1 cellular context compared by ENCODE assay signal in the genomic region with DNA sequence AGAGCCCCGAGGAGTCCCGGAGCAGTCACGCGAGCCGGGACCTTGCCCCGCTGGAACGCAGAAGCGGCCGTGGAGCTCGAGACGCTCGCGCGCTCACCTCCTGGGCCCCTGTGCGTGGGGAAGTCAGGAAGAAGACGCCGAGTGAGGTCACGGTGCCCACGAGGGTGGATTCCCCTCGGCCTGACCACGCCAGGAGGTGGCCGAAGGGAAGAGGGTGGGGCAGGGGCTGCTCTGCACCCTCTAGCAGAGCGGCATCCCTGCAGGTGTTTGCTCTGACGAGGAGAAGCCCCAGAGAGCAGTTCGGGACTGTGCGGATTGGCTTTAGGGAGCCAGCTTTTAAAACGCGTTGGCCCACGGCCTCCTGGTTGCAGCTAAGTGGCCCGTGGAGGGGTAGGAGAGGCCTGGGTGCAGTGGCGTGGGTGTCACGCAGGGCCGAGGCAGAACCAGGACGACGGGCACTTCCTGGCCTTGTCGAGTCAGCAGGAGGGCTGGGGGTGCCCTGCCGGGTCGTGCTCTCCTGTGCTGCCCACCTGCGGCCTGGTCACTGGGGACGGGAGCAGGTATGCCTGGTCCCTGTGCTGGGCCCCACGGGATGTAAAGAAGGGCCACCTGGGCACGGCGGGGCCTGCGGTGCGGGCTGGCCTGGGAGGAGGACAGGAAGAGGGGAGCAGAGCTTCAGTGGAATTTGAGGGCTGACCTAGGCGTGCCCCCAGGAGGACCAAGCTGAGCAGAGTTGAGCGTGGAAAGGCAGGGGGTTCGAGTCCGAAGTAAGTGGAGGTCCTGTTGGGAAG.
TF ChIP-seq lines count a peak whose summit lies in the region.

No MANE protein-coding gene starts in this region.

TF ChIP-seq in HepG2, 621 proteins besides CTCF, POLR2A, EP300 and RAD21 (continued from another document and continues in another):
- TF ChIP-seq, protein P1, sequence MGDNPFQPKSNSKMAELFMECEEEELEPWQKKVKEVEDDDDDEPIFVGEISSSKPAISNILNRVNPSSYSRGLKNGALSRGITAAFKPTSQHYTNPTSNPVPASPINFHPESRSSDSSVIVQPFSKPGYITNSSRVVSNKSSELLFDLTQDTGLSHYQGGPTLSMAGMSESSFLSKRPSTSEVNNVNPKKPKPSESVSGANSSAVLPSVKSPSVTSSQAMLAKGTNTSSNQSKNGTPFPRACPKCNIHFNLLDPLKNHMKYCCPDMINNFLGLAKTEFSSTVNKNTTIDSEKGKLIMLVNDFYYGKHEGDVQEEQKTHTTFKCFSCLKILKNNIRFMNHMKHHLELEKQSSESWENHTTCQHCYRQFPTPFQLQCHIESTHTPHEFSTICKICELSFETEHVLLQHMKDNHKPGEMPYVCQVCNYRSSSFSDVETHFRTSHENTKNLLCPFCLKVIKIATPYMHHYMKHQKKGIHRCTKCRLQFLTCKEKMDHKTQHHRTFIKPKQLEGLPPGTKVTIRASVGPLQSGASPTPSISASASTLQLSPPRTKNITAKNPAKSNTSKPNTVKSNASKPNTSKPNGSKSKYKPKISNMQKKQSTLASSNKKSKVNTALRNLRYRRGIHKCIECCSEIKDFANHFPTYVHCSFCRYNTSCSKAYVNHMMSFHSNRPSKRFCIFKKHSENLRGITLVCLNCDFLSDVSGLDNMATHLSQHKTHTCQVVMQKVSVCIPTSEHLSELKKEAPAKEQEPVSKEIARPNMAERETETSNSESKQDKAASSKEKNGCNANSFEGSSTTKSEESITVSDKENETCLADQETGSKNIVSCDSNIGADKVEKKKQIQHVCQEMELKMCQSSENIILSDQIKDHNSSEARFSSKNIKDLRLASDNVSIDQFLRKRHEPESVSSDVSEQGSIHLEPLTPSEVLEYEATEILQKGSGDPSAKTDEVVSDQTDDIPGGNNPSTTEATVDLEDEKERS (CRISPR knock-in tag; IDR thresholded peaks at IDR 0.05) = no peak
- TF ChIP-seq ZSCAN20 (CRISPR knock-in tag; IDR thresholded peaks at IDR 0.05; ENCODE audit: borderline replicate concordance) = no peak
- TF ChIP-seq NONO (IDR thresholded peaks at IDR 0.05) = no peak
- TF ChIP-seq NONO (CRISPR knock-in tag; conservative IDR thresholded peaks at IDR 0.05) = peak; percentile 48; the same call in 1 of the 2 replicates
- no peak for TF ChIP-seq ZNF557 (CRISPR knock-in tag; IDR thresholded peaks at IDR 0.05)
- TF ChIP-seq ZNF788 (CRISPR knock-in tag; IDR thresholded peaks at IDR 0.05; ENCODE audit: borderline replicate concordance) = peak; percentile 10; the same call in 1 of the 2 replicates
- TF ChIP-seq SRSF9 (IDR thresholded peaks at IDR 0.05; ENCODE audit: borderline replicate concordance, insufficient read depth, low read depth, low read length, poor library complexity, severe bottlenecking) = no peak
- no peak for TF ChIP-seq NR3C1 (CRISPR knock-in tag; IDR thresholded peaks at IDR 0.05)
- no peak for TF ChIP-seq IKZF1 (IDR thresholded peaks at IDR 0.05)
- TF ChIP-seq ATRX (CRISPR knock-in tag; IDR thresholded peaks at IDR 0.05; ENCODE audit: borderline replicate concordance) = no peak
- TF ChIP-seq, protein P2, sequence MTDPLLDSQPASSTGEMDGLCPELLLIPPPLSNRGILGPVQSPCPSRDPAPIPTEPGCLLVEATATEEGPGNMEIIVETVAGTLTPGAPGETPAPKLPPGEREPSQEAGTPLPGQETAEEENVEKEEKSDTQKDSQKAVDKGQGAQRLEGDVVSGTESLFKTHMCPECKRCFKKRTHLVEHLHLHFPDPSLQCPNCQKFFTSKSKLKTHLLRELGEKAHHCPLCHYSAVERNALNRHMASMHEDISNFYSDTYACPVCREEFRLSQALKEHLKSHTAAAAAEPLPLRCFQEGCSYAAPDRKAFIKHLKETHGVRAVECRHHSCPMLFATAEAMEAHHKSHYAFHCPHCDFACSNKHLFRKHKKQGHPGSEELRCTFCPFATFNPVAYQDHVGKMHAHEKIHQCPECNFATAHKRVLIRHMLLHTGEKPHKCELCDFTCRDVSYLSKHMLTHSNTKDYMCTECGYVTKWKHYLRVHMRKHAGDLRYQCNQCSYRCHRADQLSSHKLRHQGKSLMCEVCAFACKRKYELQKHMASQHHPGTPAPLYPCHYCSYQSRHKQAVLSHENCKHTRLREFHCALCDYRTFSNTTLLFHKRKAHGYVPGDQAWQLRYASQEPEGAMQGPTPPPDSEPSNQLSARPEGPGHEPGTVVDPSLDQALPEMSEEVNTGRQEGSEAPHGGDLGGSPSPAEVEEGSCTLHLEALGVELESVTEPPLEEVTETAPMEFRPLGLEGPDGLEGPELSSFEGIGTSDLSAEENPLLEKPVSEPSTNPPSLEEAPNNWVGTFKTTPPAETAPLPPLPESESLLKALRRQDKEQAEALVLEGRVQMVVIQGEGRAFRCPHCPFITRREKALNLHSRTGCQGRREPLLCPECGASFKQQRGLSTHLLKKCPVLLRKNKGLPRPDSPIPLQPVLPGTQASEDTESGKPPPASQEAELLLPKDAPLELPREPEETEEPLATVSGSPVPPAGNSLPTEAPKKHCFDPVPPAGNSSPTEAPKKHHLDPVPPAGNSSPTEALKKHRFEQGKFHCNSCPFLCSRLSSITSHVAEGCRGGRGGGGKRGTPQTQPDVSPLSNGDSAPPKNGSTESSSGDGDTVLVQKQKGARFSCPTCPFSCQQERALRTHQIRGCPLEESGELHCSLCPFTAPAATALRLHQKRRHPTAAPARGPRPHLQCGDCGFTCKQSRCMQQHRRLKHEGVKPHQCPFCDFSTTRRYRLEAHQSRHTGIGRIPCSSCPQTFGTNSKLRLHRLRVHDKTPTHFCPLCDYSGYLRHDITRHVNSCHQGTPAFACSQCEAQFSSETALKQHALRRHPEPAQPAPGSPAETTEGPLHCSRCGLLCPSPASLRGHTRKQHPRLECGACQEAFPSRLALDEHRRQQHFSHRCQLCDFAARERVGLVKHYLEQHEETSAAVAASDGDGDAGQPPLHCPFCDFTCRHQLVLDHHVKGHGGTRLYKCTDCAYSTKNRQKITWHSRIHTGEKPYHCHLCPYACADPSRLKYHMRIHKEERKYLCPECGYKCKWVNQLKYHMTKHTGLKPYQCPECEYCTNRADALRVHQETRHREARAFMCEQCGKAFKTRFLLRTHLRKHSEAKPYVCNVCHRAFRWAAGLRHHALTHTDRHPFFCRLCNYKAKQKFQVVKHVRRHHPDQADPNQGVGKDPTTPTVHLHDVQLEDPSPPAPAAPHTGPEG (CRISPR knock-in tag; IDR thresholded peaks at IDR 0.05) = no peak
- TF ChIP-seq, protein P3, sequence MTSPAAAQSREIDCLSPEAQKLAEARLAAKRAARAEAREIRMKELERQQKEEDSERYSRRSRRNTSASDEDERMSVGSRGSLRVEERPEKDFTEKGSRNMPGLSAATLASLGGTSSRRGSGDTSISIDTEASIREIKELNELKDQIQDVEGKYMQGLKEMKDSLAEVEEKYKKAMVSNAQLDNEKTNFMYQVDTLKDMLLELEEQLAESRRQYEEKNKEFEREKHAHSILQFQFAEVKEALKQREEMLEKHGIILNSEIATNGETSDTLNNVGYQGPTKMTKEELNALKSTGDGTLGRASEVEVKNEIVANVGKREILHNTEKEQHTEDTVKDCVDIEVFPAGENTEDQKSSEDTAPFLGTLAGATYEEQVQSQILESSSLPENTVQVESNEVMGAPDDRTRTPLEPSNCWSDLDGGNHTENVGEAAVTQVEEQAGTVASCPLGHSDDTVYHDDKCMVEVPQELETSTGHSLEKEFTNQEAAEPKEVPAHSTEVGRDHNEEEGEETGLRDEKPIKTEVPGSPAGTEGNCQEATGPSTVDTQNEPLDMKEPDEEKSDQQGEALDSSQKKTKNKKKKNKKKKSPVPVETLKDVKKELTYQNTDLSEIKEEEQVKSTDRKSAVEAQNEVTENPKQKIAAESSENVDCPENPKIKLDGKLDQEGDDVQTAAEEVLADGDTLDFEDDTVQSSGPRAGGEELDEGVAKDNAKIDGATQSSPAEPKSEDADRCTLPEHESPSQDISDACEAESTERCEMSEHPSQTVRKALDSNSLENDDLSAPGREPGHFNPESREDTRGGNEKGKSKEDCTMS (CRISPR knock-in tag; conservative IDR thresholded peaks at IDR 0.05) = no peak
- TF ChIP-seq, protein P4, sequence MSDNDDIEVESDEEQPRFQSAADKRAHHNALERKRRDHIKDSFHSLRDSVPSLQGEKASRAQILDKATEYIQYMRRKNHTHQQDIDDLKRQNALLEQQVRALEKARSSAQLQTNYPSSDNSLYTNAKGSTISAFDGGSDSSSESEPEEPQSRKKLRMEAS (IDR thresholded peaks at IDR 0.05) = 0 out of 2 replicates have a peak, but pooled peaks have one; percentile 4
- no peak for TF ChIP-seq KDM3A (CRISPR knock-in tag; IDR thresholded peaks at IDR 0.05; ENCODE audit: low read depth)
- peak; percentile 43; the same call in 1 of the 2 replicates for TF ChIP-seq JUND (CRISPR knock-in tag; IDR thresholded peaks at IDR 0.05)
- TF ChIP-seq ZBTB7B (CRISPR knock-in tag; IDR thresholded peaks at IDR 0.05) = no peak
- TF ChIP-seq HOXA3 (CRISPR knock-in tag; IDR thresholded peaks at IDR 0.05) = no peak
- TF ChIP-seq HNRNPLL (IDR thresholded peaks at IDR 0.05; ENCODE audit: low read depth, low read length, poor library complexity, severe bottlenecking) = peak; percentile 3
- TF ChIP-seq, protein P5, sequence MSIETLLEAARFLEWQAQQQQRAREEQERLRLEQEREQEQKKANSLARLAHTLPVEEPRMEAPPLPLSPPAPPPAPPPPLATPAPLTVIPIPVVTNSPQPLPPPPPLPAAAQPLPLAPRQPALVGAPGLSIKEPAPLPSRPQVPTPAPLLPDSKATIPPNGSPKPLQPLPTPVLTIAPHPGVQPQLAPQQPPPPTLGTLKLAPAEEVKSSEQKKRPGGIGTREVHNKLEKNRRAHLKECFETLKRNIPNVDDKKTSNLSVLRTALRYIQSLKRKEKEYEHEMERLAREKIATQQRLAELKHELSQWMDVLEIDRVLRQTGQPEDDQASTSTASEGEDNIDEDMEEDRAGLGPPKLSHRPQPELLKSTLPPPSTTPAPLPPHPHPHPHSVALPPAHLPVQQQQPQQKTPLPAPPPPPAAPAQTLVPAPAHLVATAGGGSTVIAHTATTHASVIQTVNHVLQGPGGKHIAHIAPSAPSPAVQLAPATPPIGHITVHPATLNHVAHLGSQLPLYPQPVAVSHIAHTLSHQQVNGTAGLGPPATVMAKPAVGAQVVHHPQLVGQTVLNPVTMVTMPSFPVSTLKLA (IDR thresholded peaks at IDR 0.05) = no peak
- TF ChIP-seq, protein P6, sequence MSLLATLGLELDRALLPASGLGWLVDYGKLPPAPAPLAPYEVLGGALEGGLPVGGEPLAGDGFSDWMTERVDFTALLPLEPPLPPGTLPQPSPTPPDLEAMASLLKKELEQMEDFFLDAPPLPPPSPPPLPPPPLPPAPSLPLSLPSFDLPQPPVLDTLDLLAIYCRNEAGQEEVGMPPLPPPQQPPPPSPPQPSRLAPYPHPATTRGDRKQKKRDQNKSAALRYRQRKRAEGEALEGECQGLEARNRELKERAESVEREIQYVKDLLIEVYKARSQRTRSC (CRISPR knock-in tag; IDR thresholded peaks at IDR 0.05; ENCODE audit: low read depth) = 0 out of 2 replicates have a peak, but pooled peaks have one; percentile 72
- no peak for TF ChIP-seq ZNF552 (CRISPR knock-in tag; IDR thresholded peaks at IDR 0.05; ENCODE audit: borderline replicate concordance)
- TF ChIP-seq IKZF4 (CRISPR knock-in tag; IDR thresholded peaks at IDR 0.05; ENCODE audit: borderline replicate concordance, low read depth, not compliant biosample characterization) = no peak
- no peak for TF ChIP-seq HDAC6 (IDR thresholded peaks at IDR 0.05; ENCODE audit: low read depth, low read length)
- TF ChIP-seq, protein P7, sequence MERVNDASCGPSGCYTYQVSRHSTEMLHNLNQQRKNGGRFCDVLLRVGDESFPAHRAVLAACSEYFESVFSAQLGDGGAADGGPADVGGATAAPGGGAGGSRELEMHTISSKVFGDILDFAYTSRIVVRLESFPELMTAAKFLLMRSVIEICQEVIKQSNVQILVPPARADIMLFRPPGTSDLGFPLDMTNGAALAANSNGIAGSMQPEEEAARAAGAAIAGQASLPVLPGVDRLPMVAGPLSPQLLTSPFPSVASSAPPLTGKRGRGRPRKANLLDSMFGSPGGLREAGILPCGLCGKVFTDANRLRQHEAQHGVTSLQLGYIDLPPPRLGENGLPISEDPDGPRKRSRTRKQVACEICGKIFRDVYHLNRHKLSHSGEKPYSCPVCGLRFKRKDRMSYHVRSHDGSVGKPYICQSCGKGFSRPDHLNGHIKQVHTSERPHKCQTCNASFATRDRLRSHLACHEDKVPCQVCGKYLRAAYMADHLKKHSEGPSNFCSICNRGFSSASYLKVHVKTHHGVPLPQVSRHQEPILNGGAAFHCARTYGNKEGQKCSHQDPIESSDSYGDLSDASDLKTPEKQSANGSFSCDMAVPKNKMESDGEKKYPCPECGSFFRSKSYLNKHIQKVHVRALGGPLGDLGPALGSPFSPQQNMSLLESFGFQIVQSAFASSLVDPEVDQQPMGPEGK (CRISPR knock-in tag; IDR thresholded peaks at IDR 0.05) = no peak
- TF ChIP-seq, protein P8, sequence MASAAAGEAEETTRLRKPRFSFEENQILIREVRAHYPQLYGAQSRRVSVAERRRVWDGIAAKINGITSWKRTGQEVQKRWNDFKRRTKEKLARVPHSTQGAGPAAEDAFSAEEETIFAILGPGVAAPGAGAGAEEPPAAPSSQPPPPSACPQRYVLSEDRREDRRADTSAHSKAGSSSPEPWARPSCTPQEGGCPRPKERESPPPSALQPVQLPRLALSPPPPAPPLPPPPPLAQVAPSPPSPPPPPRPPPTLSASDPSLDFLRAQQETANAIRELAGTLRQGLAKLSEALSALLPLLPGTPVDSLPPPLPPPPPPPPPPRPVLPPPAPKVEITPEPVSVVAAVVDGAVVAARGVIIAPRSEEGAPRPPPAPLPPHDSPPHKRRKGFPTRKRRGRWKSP (CRISPR knock-in tag; IDR thresholded peaks at IDR 0.05) = peak; percentile 71; the same call in 1 of the 2 replicates
- TF ChIP-seq NFYC (CRISPR knock-in tag; IDR thresholded peaks at IDR 0.05) = no peak
- TF ChIP-seq, protein P9, sequence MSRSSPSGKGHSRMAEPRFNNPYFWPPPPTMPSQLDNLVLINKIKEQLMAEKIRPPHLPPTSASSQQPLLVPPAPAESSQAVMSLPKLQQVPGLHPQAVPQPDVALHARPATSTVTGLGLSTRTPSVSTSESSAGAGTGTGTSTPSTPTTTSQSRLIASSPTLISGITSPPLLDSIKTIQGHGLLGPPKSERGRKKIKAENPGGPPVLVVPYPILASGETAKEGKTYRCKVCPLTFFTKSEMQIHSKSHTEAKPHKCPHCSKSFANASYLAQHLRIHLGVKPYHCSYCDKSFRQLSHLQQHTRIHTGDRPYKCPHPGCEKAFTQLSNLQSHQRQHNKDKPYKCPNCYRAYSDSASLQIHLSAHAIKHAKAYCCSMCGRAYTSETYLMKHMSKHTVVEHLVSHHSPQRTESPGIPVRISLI (CRISPR knock-in tag; IDR thresholded peaks at IDR 0.05; ENCODE audit: borderline replicate concordance) = 0 out of 2 replicates have a peak, but pooled peaks have one; percentile 12
- TF ChIP-seq ESRRA (CRISPR knock-in tag; IDR thresholded peaks at IDR 0.05; ENCODE audit: low read depth) = no peak
